1 cellular context compared by ENCODE assay signal in genomic region chr12:53501615-53502181, GRCh38.
A peak's percentile ranks its signal among the peaks of the same experiment; 100 is the strongest.
TF ChIP-seq lines count a peak whose summit lies in the region.

No MANE protein-coding gene starts in this region.

TF ChIP-seq in HepG2, 621 proteins besides CTCF, POLR2A, EP300 and RAD21 (continued from another document):
- TF ChIP-seq TFE3 (CRISPR knock-in tag; IDR thresholded peaks at IDR 0.05), result no peak
- TF ChIP-seq HIC2 (CRISPR knock-in tag; IDR thresholded peaks at IDR 0.05; ENCODE audit: low read depth), result 0 out of 2 replicates have a peak, but pooled peaks have one; percentile 3
- TF ChIP-seq DZIP1 (CRISPR knock-in tag; IDR thresholded peaks at IDR 0.05), result 0 out of 2 replicates have a peak, but pooled peaks have one; percentile 4
- 0 out of 2 replicates have a peak, but pooled peaks have one; percentile 9 for TF ChIP-seq MIER3 (CRISPR knock-in tag; IDR thresholded peaks at IDR 0.05; ENCODE audit: borderline replicate concordance)
- TF ChIP-seq TARDBP (CRISPR knock-in tag; IDR thresholded peaks at IDR 0.05), result peak; percentile 13; the same call in 1 of the 2 replicates
- 0 out of 2 replicates have a peak, but pooled peaks have one; percentile 10 for TF ChIP-seq ZNF614 (CRISPR knock-in tag; IDR thresholded peaks at IDR 0.05; ENCODE audit: borderline replicate concordance)
- no peak for TF ChIP-seq GABPB1 (CRISPR knock-in tag; IDR thresholded peaks at IDR 0.05)
- TF ChIP-seq IRX3 (CRISPR knock-in tag; IDR thresholded peaks at IDR 0.05; ENCODE audit: borderline replicate concordance, low read depth), result peak; percentile 76; the same call in 1 of the 2 replicates
- TF ChIP-seq GATAD1 (CRISPR knock-in tag; IDR thresholded peaks at IDR 0.05), result no peak
- 0 out of 2 replicates have a peak, but pooled peaks have one; percentile 9 for TF ChIP-seq CENPT (CRISPR knock-in tag; IDR thresholded peaks at IDR 0.05; ENCODE audit: low read depth)
- 0 out of 2 replicates have a peak, but pooled peaks have one; percentile 20 for TF ChIP-seq BRF2 (CRISPR knock-in tag; IDR thresholded peaks at IDR 0.05)
- TF ChIP-seq ZNF354B (CRISPR knock-in tag; IDR thresholded peaks at IDR 0.05), result 0 out of 2 replicates have a peak, but pooled peaks have one; percentile 51
- peak; percentile 19; the same call in 1 of the 2 replicates for TF ChIP-seq CCDC6 (CRISPR knock-in tag; IDR thresholded peaks at IDR 0.05)
- 0 out of 2 replicates have a peak, but pooled peaks have one; percentile 29 for TF ChIP-seq DMTF1 (CRISPR knock-in tag; IDR thresholded peaks at IDR 0.05)
- TF ChIP-seq TMF1 (CRISPR knock-in tag; IDR thresholded peaks at IDR 0.05; ENCODE audit: low read depth), result peak; percentile 17; the same call in 1 of the 2 replicates
- 0 out of 2 replicates have a peak, but pooled peaks have one; percentile 9 for TF ChIP-seq ZNF616 (CRISPR knock-in tag; IDR thresholded peaks at IDR 0.05; ENCODE audit: low read depth)
- TF ChIP-seq KMT2A (CRISPR knock-in tag; IDR thresholded peaks at IDR 0.05), result 0 out of 2 replicates have a peak, but pooled peaks have one; percentile 43
- TF ChIP-seq ATF5 (CRISPR knock-in tag; IDR thresholded peaks at IDR 0.05; ENCODE audit: low read depth), result no peak
- 0 out of 2 replicates have a peak, but pooled peaks have one; percentile 45 for TF ChIP-seq ZBTB34 (CRISPR knock-in tag; IDR thresholded peaks at IDR 0.05)
- 0 out of 2 replicates have a peak, but pooled peaks have one; percentile 51 for TF ChIP-seq ZNF574 (CRISPR knock-in tag; IDR thresholded peaks at IDR 0.05)
- no peak for TF ChIP-seq MEF2D (CRISPR knock-in tag; IDR thresholded peaks at IDR 0.05)
- peak; percentile 0 for TF ChIP-seq AGO1 (IDR thresholded peaks at IDR 0.05; ENCODE audit: low read depth, low read length, poor library complexity, severe bottlenecking)
- TF ChIP-seq ZNF335 (CRISPR knock-in tag; IDR thresholded peaks at IDR 0.05), result peak; percentile 18; the same call in 1 of the 2 replicates
TF ChIP-seq in HepG2: peak in this region for 42.
